In the genomic region with DNA sequence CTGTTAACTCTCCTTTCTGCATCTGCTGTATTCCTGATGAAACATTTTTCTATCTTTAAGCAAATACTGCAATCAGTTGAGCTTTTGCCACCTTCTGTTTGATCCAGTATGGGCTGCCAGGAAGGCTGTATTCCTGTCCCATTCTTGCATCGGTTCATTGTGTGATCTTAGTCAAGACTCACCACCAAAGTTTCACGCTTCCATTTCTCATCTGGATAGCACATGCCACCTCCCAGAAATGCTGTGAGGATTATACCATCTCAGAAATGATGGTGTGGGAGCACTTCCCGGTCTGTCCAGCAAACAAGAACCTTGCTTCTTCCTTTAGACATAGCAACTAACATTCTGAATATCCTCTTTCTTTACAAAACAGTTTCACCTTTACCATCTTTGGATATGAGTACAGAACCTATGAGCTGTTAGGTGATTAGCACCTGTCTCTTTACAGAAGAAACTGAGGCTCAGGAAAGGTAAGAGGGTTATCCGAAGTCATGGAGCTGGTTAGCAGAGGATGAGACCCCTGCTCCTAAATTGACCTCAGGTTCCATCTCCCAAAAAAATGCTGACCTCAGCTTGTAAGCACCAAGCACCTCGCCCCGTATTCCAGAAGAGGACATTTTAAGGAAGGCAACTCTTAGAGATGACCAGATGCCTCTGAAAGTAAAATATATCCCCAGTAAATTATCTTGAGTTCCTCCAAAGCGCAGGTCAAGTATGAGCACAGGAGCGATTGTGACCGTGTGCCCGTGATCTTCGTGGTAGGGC, we compare ENCODE assay signal across 32 cellular contexts. TPM values are rescaled to one million over a fixed set of nuclear protein-coding genes. Genes with fewer than 3 reads are reported as not detected.
DNase-seq lines count a peak whose midpoint lies in the region; ATAC-seq, FAIRE-seq and TF ChIP-seq lines count a peak whose summit lies in the region.
"Had no signal": no experiment of that assay in that cellular context is flagged by ENCODE, and none has a peak within 500 bp of the region (broad histone marks: within the 10 kb centered on the region; RNA-seq: fewer than 3 reads in every experiment).

No MANE protein-coding gene starts in this region.

- no peaks in the 10 kb centered on the region for H3K9me3 Mint-ChIP-seq in activated CD8-positive, alpha-beta T cell treated with anti-CD3 and anti-CD28 coated beads for 36 hours
- H3K9me3 Mint-ChIP-seq: activated naive CD4-positive, alpha-beta T cell treated with anti-CD3 and anti-CD28 coated beads, Interleukin-2, amount 50 U/mL, for 24 hours; activated T-helper 2 cell treated with anti-CD3 and anti-CD28 coated beads, Interferon-gamma antibody, Interleukin-2, Interleukin-4, amounts not matched to agents 10 μg/mL and 5 μg/mL and 100 μg/mL, durations not matched to agents 14 hours and 24 hours and 36 hours; effector memory CD8-positive, alpha-beta T cell; IgD-negative memory B cell; natural killer cell; T-helper 2 cell treated with Interferon-gamma antibody and Interleukin-4, amounts not matched to agents 5 μg/mL and 100 μg/mL, for 36 hours had no signal

- peaks cover 14% of the 10 kb centered on the region for H3K36me3 Mint-ChIP-seq in activated CD8-positive, alpha-beta T cell treated with anti-CD3 and anti-CD28 coated beads for 36 hours (ENCODE audit: low read depth)

- 79 to 89% (median 86%) methylated on average over 11 of the region's 11 CpGs for WGBS in spleen, 5 donors

- H3K27ac Mint-ChIP-seq in activated CD8-positive, alpha-beta T cell treated with anti-CD3 and anti-CD28 coated beads for 36 hours: no peak overlapping the region
- H3K27ac Mint-ChIP-seq: activated CD8-positive, alpha-beta T cell treated with anti-CD3 and anti-CD28 coated beads, Interleukin-2, amount 10 ng/mL, durations not matched to agents 7 days and 5 days; activated naive CD4-positive, alpha-beta T cell treated with anti-CD3 and anti-CD28 coated beads, Interleukin-2, amount 50 U/mL, for 24 hours; activated T-helper 2 cell treated with anti-CD3 and anti-CD28 coated beads, Interferon-gamma antibody, Interleukin-2, Interleukin-4, amounts not matched to agents 10 μg/mL and 5 μg/mL and 100 μg/mL, durations not matched to agents 14 hours and 24 hours and 36 hours; effector memory CD8-positive, alpha-beta T cell; stimulated activated naive CD8-positive, alpha-beta T cell treated with anti-CD3 and anti-CD28 coated beads, Interleukin-15, Interleukin-2, amounts not matched to agents 100 ng/mL and 50 ng/mL, for 24 hours; T-helper 2 cell treated with Interferon-gamma antibody and Interleukin-4, amounts not matched to agents 5 μg/mL and 100 μg/mL, for 36 hours had no signal

- TF ChIP-seq POLR2A in endothelial cell of umbilical vein (IDR thresholded peaks at IDR 0.05; ENCODE audit: low read depth, low read length) (no peak), spleen (IDR thresholded peaks at IDR 0.05) (no peak)

- POLR2A ChIA-PET in endothelial cell of umbilical vein (lab: Charles Lee): no interaction called here
- POLR2A ChIA-PET in activated CD8-positive, alpha-beta T cell treated with anti-CD3 and anti-CD28 coated beads for 36 hours (lab: Charles Lee): no interaction called here

- H3K27me3 Mint-ChIP-seq in activated CD8-positive, alpha-beta T cell treated with anti-CD3 and anti-CD28 coated beads for 36 hours: no peaks in the 10 kb centered on the region
- H3K27me3 Mint-ChIP-seq: activated naive CD4-positive, alpha-beta T cell treated with anti-CD3 and anti-CD28 coated beads, Interleukin-2, amount 50 U/mL, for 24 hours; effector memory CD8-positive, alpha-beta T cell; IgD-negative memory B cell; stimulated activated naive CD8-positive, alpha-beta T cell treated with anti-CD3 and anti-CD28 coated beads, Interleukin-15, Interleukin-2, amounts not matched to agents 100 ng/mL and 50 ng/mL, for 24 hours had no signal

- TF ChIP-seq CTCF in AG10803 (conservative IDR thresholded peaks at IDR 0.05; ENCODE audit: low read length) (no peak), ascending aorta (IDR thresholded peaks at IDR 0.05) (no peak), endothelial cell of umbilical vein (IDR thresholded peaks at IDR 0.05; ENCODE audit: extremely low read depth in 1 of 2, insufficient read depth in 1 of 2, low read depth in 1 of 2, low read length in 2 of 2) (no peak), spleen (IDR thresholded peaks at IDR 0.05 in 8 of 11, conservative IDR thresholded peaks at IDR 0.05 in 3 of 11) (no peak)
- TF ChIP-seq CTCF in activated CD8-positive, alpha-beta T cell treated with anti-CD3 and anti-CD28 coated beads for 36 hours (IDR thresholded peaks at IDR 0.05): no peak

- dilution Hi-C loops in endothelial cell of umbilical vein (cut with MboI; ENCODE audit: extremely low pct_ligation_motif_present, low sequenced_read_pairs): no loop called here

- no peak for FAIRE-seq in endothelial cell of umbilical vein (lab: Jason Lieb, UNC)
- FAIRE-seq: GM12892 had no signal

- intact Hi-C loops in ascending aorta (cut with DNase I) (no loop called here), endothelial cell of umbilical vein (cut with micrococcal nuclease) (no loop called here), spleen (cut with DNase I; ENCODE audit: low total_unique reads) (no loop called here)
- intact Hi-C loops in activated CD8-positive, alpha-beta T cell treated with anti-CD3 and anti-CD28 coated beads for 36 hours (cut with micrococcal nuclease): no loop called here

- ATAC-seq in GM18907 (IDR thresholded peaks at IDR 0.05; ENCODE audit: unreplicated experiment) (no peak), HG03095 (IDR thresholded peaks at IDR 0.05; ENCODE audit: unreplicated experiment) (no peak)
- ATAC-seq in activated CD8-positive, alpha-beta T cell treated with anti-CD3 and anti-CD28 coated beads for 36 hours: no peak
- ATAC-seq: activated CD8-positive, alpha-beta T cell treated with anti-CD3 and anti-CD28 coated beads, Interleukin-2, amount 10 ng/mL, durations not matched to agents 7 days and 5 days; effector memory CD8-positive, alpha-beta T cell; foreskin keratinocyte; mucosa of descending colon; natural killer cell had no signal

- BruUV-seq in endothelial cell of umbilical vein (replicated peaks; lab: Mats Ljungman, UMichigan): TSS peak; percentile 74

- H3K4me3 ChIP-seq in AG10803 (ENCODE audit: low read length) (no peak overlapping the region), ascending aorta (no peak overlapping the region), endothelial cell of umbilical vein (replicated peaks in 1 of 3; ENCODE audit: insufficient read depth in 1 of 3, low read depth in 1 of 3, low read length in 3 of 3) (no peak overlapping the region), spleen (no peak overlapping the region)
- H3K4me3 ChIP-seq: breast epithelium, colonic mucosa, lung, mucosa of descending colon, upper lobe of left lung had no signal

- H3K4me2 ChIP-seq in endothelial cell of umbilical vein (ENCODE audit: insufficient read depth, low read length): peak overlapping the region; percentile 36

- H3K27me3 ChIP-seq in ascending aorta (no peaks in the 10 kb centered on the region), endothelial cell of umbilical vein (ENCODE audit: control insufficient read depth in 2 of 2, insufficient read depth in 2 of 2, low read length in 2 of 2) (no peaks in the 10 kb centered on the region), spleen (replicated peaks in 1 of 7) (no peaks in the 10 kb centered on the region)
- H3K27me3 ChIP-seq: breast epithelium, colonic mucosa, foreskin keratinocyte, upper lobe of left lung had no signal

- no peaks in the 10 kb centered on the region for H3K9me1 ChIP-seq in endothelial cell of umbilical vein (replicated peaks; ENCODE audit: control insufficient read depth, extremely low read depth, insufficient read depth, low read length)

- H3K36me3 ChIP-seq in ascending aorta (peaks cover 54 to 87% of the 10 kb centered on the region in 2 donors), endothelial cell of umbilical vein (ENCODE audit: control insufficient read depth in 2 of 2, extremely low read depth in 1 of 2, insufficient read depth in 2 of 2, low read length in 2 of 2) (peaks cover 28 to 60% of the 10 kb centered on the region in 2 experiments), spleen (peaks cover 0 to 97% (median 31%) of the 10 kb centered on the region in 6 donors)
- H3K36me3 ChIP-seq: colonic mucosa had no signal

- CTCF ChIA-PET in endothelial cell of umbilical vein (lab: Charles Lee): interaction anchor here (0.8 to 3.8 kb wide), 9 partner anchors 13 to 190 kb away, joined by 3 to 31 read pairs (median 4); no protein-coding TSS in a partner anchor
- CTCF ChIA-PET in activated CD8-positive, alpha-beta T cell treated with anti-CD3 and anti-CD28 coated beads for 36 hours (lab: Charles Lee): interaction anchor here (2.1 kb wide), 1 partner anchor 15 kb away, joined by 8 read pairs; no protein-coding TSS in a partner anchor

- no peaks in the 10 kb centered on the region for H4K20me1 ChIP-seq in endothelial cell of umbilical vein (replicated peaks; ENCODE audit: control insufficient read depth, extremely low read depth, insufficient read depth, low read length)

- H2AFZ ChIP-seq in endothelial cell of umbilical vein (ENCODE audit: low read depth, low read length): no peak overlapping the region

- H3K27ac ChIP-seq in ascending aorta (peak overlapping the region; percentile 47 to 71), endothelial cell of umbilical vein (ENCODE audit: insufficient read depth, low read depth, low read length) (peak overlapping the region; percentile 79), spleen (peak overlapping the region in 6 of 8 donors; percentile 27 to 72 (median 43))
- H3K27ac ChIP-seq: C4-2B, colonic mucosa, foreskin keratinocyte had no signal

- H3K4me1 ChIP-seq in ascending aorta: no peaks in the 10 kb centered on the region
- H3K4me1 ChIP-seq in endothelial cell of umbilical vein (ENCODE audit: control insufficient read depth, extremely low read depth, insufficient read depth, low read length): peaks cover 76% of the 10 kb centered on the region
- H3K4me1 ChIP-seq in spleen: peaks cover 0 to 14% (median 7%) of the 10 kb centered on the region in 6 donors
- H3K4me1 ChIP-seq: breast epithelium, colonic mucosa, foreskin keratinocyte had no signal

- H3K79me2 ChIP-seq in endothelial cell of umbilical vein (ENCODE audit: control insufficient read depth, insufficient read depth, low read length): peaks cover 6% of the 10 kb centered on the region

- H3K4me1 Mint-ChIP-seq in activated CD8-positive, alpha-beta T cell treated with anti-CD3 and anti-CD28 coated beads for 36 hours (ENCODE audit: low read depth): no peaks in the 10 kb centered on the region
- H3K4me1 Mint-ChIP-seq: activated naive CD4-positive, alpha-beta T cell treated with anti-CD3 and anti-CD28 coated beads, Interleukin-2, amount 50 U/mL, for 24 hours; IgD-negative memory B cell had no signal

- no peak overlapping the region for H3K4me3 Mint-ChIP-seq in activated CD8-positive, alpha-beta T cell treated with anti-CD3 and anti-CD28 coated beads for 36 hours
- H3K4me3 Mint-ChIP-seq: activated CD8-positive, alpha-beta T cell treated with anti-CD3 and anti-CD28 coated beads, Interleukin-2, amount 10 ng/mL, durations not matched to agents 7 days and 5 days; activated naive CD4-positive, alpha-beta T cell treated with anti-CD3 and anti-CD28 coated beads, Interleukin-2, amount 50 U/mL, for 24 hours; effector memory CD8-positive, alpha-beta T cell; IgD-negative memory B cell; natural killer cell; stimulated activated naive CD8-positive, alpha-beta T cell treated with anti-CD3 and anti-CD28 coated beads, Interleukin-15, Interleukin-2, amounts not matched to agents 100 ng/mL and 50 ng/mL, for 24 hours; T-helper 2 cell treated with Interferon-gamma antibody and Interleukin-4, amounts not matched to agents 5 μg/mL and 100 μg/mL, for 36 hours had no signal

- H3K9me3 ChIP-seq in ascending aorta: no peaks in the 10 kb centered on the region
- no peaks in the 10 kb centered on the region for H3K9me3 ChIP-seq in endothelial cell of umbilical vein (replicated peaks; ENCODE audit: control insufficient read depth, insufficient read depth, low read length)
- H3K9me3 ChIP-seq in spleen: no peaks in the 10 kb centered on the region
- H3K9me3 ChIP-seq: breast epithelium, colonic mucosa, mucosa of descending colon, upper lobe of left lung had no signal

- peak overlapping the region; percentile 17 for H3K9ac ChIP-seq in endothelial cell of umbilical vein (replicated peaks; ENCODE audit: extremely low read depth, insufficient read depth, low read length)

- DNase-seq in AG10803 (ENCODE audit: low read depth) (peak; percentile 63), ascending aorta (ENCODE audit: low spot score in 2 of 2) (no peak), endothelial cell of umbilical vein (ENCODE audit: low read depth, low spot score) (no peak), spleen (no peak), HPDE6-E6E7 (ENCODE audit: extremely low spot score) (no peak)
- DNase-seq in activated CD8-positive, alpha-beta T cell treated with anti-CD3 and anti-CD28 coated beads for 36 hours: no peak
- DNase-seq: activated CD8-positive, alpha-beta T cell treated with anti-CD3 and anti-CD28 coated beads, Interleukin-2, amount 10 ng/mL, durations not matched to agents 7 days and 5 days; amygdala; colonic mucosa; COR-L47; effector memory CD8-positive, alpha-beta T cell; foreskin keratinocyte; mucosa of descending colon; natural killer cell; NCI-H146; NCI-H226; occipital lobe; retina; SHP77; stimulated activated CD4-positive, alpha-beta T cell treated with anti-CD3 and anti-CD28 coated beads, Interleukin-2, amount 100 ng/mL, for 24 hours; upper lobe of left lung had no signal

RNA-seq across cellular contexts. Expression of gene FEZ2, which starts 56.8 kb away (rescaled TPM):
- total RNA-seq in ascending aorta: 31.8 TPM
- total RNA-seq in endothelial cell of umbilical vein: 72.4 and 73.5 TPM in 2 replicates
- polyA plus RNA-seq in endothelial cell of umbilical vein: 28.1 and 41.2 TPM in 2 replicates
- polyA plus RNA-seq in endothelial cell of umbilical vein (2011; cell fraction: cytosol; rRNA removed): 44.1 and 46.1 TPM in 2 replicates
- polyA plus RNA-seq in endothelial cell of umbilical vein (2011; cell fraction: nucleus; rRNA removed): 42.3 and 62.0 TPM in 2 replicates
- 134 and 161 TPM in 2 replicates for polyA plus RNA-seq in endothelial cell of umbilical vein (2012)
- polyA minus RNA-seq in endothelial cell of umbilical vein: 24.7 and 28.9 TPM in 2 replicates
- 6.8 TPM for polyA minus RNA-seq in endothelial cell of umbilical vein (2011; cell fraction: cytosol; rRNA and poly(A)+ RNA removed)
- polyA minus RNA-seq in endothelial cell of umbilical vein (2011; cell fraction: nucleus; rRNA and poly(A)+ RNA removed): 61.0 and 82.1 TPM in 2 replicates
- total RNA-seq in spleen: 10 to 100 TPM; 46.3 to 76.9 (median 59.3) TPM
- polyA plus RNA-seq in spleen: 10 to 100 TPM; 12.2 to 35.8 (median 22.6) TPM
- 10 to 100 TPM; 10.3 to 11.8 TPM for total RNA-seq in activated CD8-positive, alpha-beta T cell treated with anti-CD3 and anti-CD28 coated beads for 36 hours
